ENCODE assay signal across 9 cellular contexts in the genomic region with DNA sequence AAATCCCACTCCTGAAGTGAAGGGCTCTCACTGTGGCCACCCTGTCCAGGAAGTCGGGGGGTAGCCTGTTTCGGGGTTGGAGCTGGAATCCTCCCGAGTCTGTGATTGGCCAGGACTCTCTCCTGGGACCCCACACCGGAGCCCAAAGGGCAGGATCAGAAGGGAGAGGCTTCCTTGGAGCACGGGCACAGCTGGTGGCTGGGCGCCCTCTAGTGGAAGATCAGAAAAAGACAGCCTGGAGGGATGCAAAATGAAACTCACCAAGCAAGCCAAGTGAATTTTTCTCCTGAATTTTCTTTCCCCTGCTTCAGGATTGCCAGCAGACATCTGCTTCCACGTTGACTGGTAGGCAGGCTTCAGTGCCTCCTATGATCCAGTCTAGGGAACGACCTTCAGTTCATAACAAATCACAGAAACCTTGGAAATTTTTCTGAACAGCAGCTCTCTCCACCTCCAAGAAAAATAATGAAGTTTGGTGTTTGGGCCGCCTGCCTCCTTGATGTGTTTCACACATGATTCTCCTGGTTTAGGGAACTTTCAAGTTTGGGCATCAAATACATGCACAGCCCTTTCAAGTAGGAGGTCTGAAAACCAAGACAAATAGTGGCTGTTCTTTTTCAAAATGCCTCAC.
A peak's percentile ranks its signal among the peaks of the same experiment; 100 is the strongest.
DNase-seq lines count a peak whose midpoint lies in the region; ATAC-seq and TF ChIP-seq lines count a peak whose summit lies in the region.
"Had no signal": no experiment of that assay in that cellular context is flagged by ENCODE, and none has a peak within 500 bp of the region (broad histone marks: within the 10 kb centered on the region; RNA-seq: fewer than 3 reads in every experiment).

No MANE protein-coding gene starts in this region.

- no peaks in the 10 kb centered on the region for H3K36me3 ChIP-seq in SK-N-SH (replicated peaks in 1 of 2; ENCODE audit: control insufficient read depth in 1 of 2, insufficient read depth in 2 of 2, low read length in 1 of 2)

- H3K4me1 ChIP-seq in SK-N-SH (ENCODE audit: control insufficient read depth in 1 of 2, insufficient read depth in 2 of 2, low read depth in 1 of 2, low read length in 1 of 2): peaks cover 0 to 14% of the 10 kb centered on the region in 2 experiments; a peak in 1 of 4 replicates

- TF ChIP-seq CTCF in SK-N-SH (IDR thresholded peaks at IDR 0.05): peak; percentile 95

- POLR2A ChIA-PET in SK-N-SH (lab: Yijun Ruan, JAX): no interaction called here

- CTCF ChIA-PET in SK-N-SH (lab: Yijun Ruan, JAX): interaction anchor here (0.6 to 6.1 kb wide), 71 partner anchors 8 to 1460 kb away, joined by 3 to 86 read pairs (median 4); partner anchors contain the start of gene RORA

- H3K79me2 ChIP-seq in SK-N-SH (ENCODE audit: insufficient read depth): no peaks in the 10 kb centered on the region

- no peaks in the 10 kb centered on the region for H3K27me3 ChIP-seq in SK-N-SH (ENCODE audit: insufficient read depth)

- ATAC-seq in activated naive CD8-positive, alpha-beta T cell treated with anti-CD3 and anti-CD28 coated beads, Interleukin-2, amount 50 U/mL, for 24 hours: peak; percentile 44
- peak; percentile 64 to 70 for ATAC-seq in left cardiac atrium
- ATAC-seq in HG03571 (IDR thresholded peaks at IDR 0.05; ENCODE audit: unreplicated experiment): no peak
- ATAC-seq in GM19452 (IDR thresholded peaks at IDR 0.05; ENCODE audit: unreplicated experiment): no peak

- H3K9ac ChIP-seq in SK-N-SH: no peak overlapping the region

- H3K9me3 Mint-ChIP-seq in activated naive CD8-positive, alpha-beta T cell treated with anti-CD3 and anti-CD28 coated beads, Interleukin-2, amount 50 U/mL, for 24 hours: no peaks in the 10 kb centered on the region

- intact Hi-C loops in left cardiac atrium (cut with DNase I): loop anchor here in 1 of 2 donors (5.0 kb wide), 2 partner anchors 668 to 1328 kb away; no protein-coding TSS in a partner anchor

- no peaks in the 10 kb centered on the region for H3K9me3 ChIP-seq in SK-N-SH

- no peak for TF ChIP-seq EP300 in SK-N-SH (IDR thresholded peaks at IDR 0.05; ENCODE audit: borderline replicate concordance in 1 of 2, low read depth in 1 of 2, low read length in 1 of 2)

- peak overlapping the region; percentile 17 to 57; a peak in 2 of 4 replicates for H3K4me3 ChIP-seq in SK-N-SH (ENCODE audit: low read depth in 2 of 2, low read length in 1 of 2)

- peak overlapping the region; percentile 84; the same call in 1 of the 2 replicates for H2AFZ ChIP-seq in SK-N-SH (ENCODE audit: low read depth)

- peaks cover 31% of the 10 kb centered on the region for H3K27me3 Mint-ChIP-seq in activated naive CD8-positive, alpha-beta T cell treated with anti-CD3 and anti-CD28 coated beads, Interleukin-2, amount 50 U/mL, for 24 hours

- no peaks in the 10 kb centered on the region for H3K36me3 Mint-ChIP-seq in activated naive CD8-positive, alpha-beta T cell treated with anti-CD3 and anti-CD28 coated beads, Interleukin-2, amount 50 U/mL, for 24 hours (ENCODE audit: low read depth)

- no peaks in the 10 kb centered on the region for H4K20me1 ChIP-seq in SK-N-SH (ENCODE audit: insufficient read depth)

- TF ChIP-seq RAD21 in SK-N-SH (IDR thresholded peaks at IDR 0.05; ENCODE audit: low read length): peak; percentile 89

- H3K27ac ChIP-seq in SK-N-SH (ENCODE audit: low read depth in 2 of 2, low read length in 1 of 2): no peak overlapping the region
- H3K27ac ChIP-seq: epithelial cell of prostate had no signal

- H3K4me3 Mint-ChIP-seq in activated naive CD8-positive, alpha-beta T cell treated with anti-CD3 and anti-CD28 coated beads, Interleukin-2, amount 50 U/mL, for 24 hours: no peak overlapping the region

- WGBS in SK-N-SH (ENCODE audit: low lambda C conversion rate): 12% methylated on average over 9 of the region's 9 CpGs

- no peaks in the 10 kb centered on the region for H3F3A ChIP-seq in SK-N-SH (replicated peaks; ENCODE audit: insufficient read depth)

- H3K4me1 Mint-ChIP-seq in activated naive CD8-positive, alpha-beta T cell treated with anti-CD3 and anti-CD28 coated beads, Interleukin-2, amount 50 U/mL, for 24 hours: peaks cover 2% of the 10 kb centered on the region

- peak; percentile 56 for DNase-seq in EL
- peak; percentile 71 for DNase-seq in LoVo (ENCODE audit: low spot score)
- peak; percentile 81 for DNase-seq in SK-N-SH
- peak; percentile 62 for DNase-seq in activated naive CD8-positive, alpha-beta T cell treated with anti-CD3 and anti-CD28 coated beads, Interleukin-2, amount 50 U/mL, for 24 hours
- peak; percentile 65 for DNase-seq in left cardiac atrium
- peak; percentile 85 for DNase-seq in retina

- peak overlapping the region; percentile 47 for H3K4me2 ChIP-seq in SK-N-SH

- no peak overlapping the region for H3K27ac Mint-ChIP-seq in activated naive CD8-positive, alpha-beta T cell treated with anti-CD3 and anti-CD28 coated beads, Interleukin-2, amount 50 U/mL, for 24 hours

- H3K9me2 ChIP-seq in SK-N-SH: no peaks in the 10 kb centered on the region

TF ChIP-seq in SK-N-SH, 30 proteins besides CTCF, POLR2A, EP300 and RAD21:
- no peak for TF ChIP-seq RXRA (IDR thresholded peaks at IDR 0.05; ENCODE audit: borderline replicate concordance, low read depth)
- no peak for TF ChIP-seq MXI1 (IDR thresholded peaks at IDR 0.05; ENCODE audit: low read depth, low read length)
- TF ChIP-seq SMC3 (IDR thresholded peaks at IDR 0.05; ENCODE audit: low read depth, low read length): peak; percentile 72

Comparison
In these comparisons a context has a peak if more than half of its experiments do, and no peak if none do; other contexts are left out.
1. ATAC-seq: peak in activated naive CD8-positive, alpha-beta T cell treated with anti-CD3 and anti-CD28 coated beads, Interleukin-2, amount 50 U/mL, for 24 hours (single experiment) and left cardiac atrium (2 of 2); none in HG03571 (single experiment) and GM19452 (single experiment).
2. Peak in every context shown above with its lines, with median percentiles within 50 percentile points of each other: DNase-seq.